ENCODE assay signal across 23 cellular contexts in the genomic region with DNA sequence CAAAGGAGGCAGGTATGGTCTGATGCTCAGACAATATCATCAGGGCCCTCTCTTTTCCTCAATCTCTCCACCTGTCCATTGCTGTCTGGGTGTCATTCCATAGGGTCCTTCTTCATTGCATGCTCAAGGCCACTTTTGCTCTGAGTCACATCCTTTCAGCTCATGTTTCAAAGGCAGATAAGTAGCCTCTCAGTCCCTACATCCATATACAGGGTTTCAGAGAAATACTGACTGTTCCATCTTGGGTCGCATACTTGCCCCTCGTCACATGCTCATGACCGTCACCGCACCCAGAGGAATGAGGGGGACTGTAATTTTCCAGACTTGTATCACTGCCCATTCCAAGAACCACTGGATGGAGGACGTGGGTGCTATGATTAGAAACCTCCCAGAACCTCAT.
"Had no signal": no experiment of that assay in that cellular context is flagged by ENCODE, and none has a peak within 500 bp of the region (broad histone marks: within the 10 kb centered on the region; RNA-seq: fewer than 3 reads in every experiment).

No MANE protein-coding gene starts in this region.

- H3K4me3 ChIP-seq: body of pancreas, gastroesophageal sphincter, heart right ventricle, mucosa of descending colon, pancreas, skin epidermis, stomach, suprapubic skin, tibial nerve had no signal

- H3K27ac ChIP-seq: body of pancreas, epithelial cell of prostate, gastroesophageal sphincter, heart right ventricle, pancreas, skin epidermis, stomach, suprapubic skin, tibial nerve had no signal

- ATAC-seq: activated naive CD8-positive, alpha-beta T cell treated with anti-CD3 and anti-CD28 coated beads, Interleukin-2, amount 50 U/mL, for 24 hours; body of pancreas; gastroesophageal sphincter; heart right ventricle; left colon; mucosa of descending colon; pancreas; right cardiac atrium; stimulated activated effector memory CD8-positive, alpha-beta T cell treated with anti-CD3 and anti-CD28 coated beads, Interleukin-12 subunit alpha, Interleukin-12 subunit beta, amount 100 ng/mL, for 72 hours had no signal

- H3K36me3 ChIP-seq: gastroesophageal sphincter, heart right ventricle, pancreas, stomach, suprapubic skin, tibial nerve had no signal

- DNase-seq: activated CD4-positive, alpha-beta memory T cell treated with anti-CD3 and anti-CD28 coated beads, Interleukin-2, amount 10 ng/mL, durations not matched to agents 7 days and 5 days; activated CD4-positive, alpha-beta T cell treated with anti-CD3 and anti-CD28 coated beads, Interleukin-2, amount 10 ng/mL, durations not matched to agents 24 days and 14 days; activated effector memory CD4-positive, alpha-beta T cell treated with anti-CD3 and anti-CD28 coated beads, Interleukin-2, amount 50 U/mL, for 16 hours; activated naive CD4-positive, alpha-beta T cell treated with anti-CD3 and anti-CD28 coated beads, Interleukin-2, amount 10 ng/mL, durations not matched to agents 7 days and 5 days; activated naive CD8-positive, alpha-beta T cell treated with anti-CD3 and anti-CD28 coated beads, Interleukin-2, amount 50 U/mL, for 24 hours; activated T-cell treated with anti-CD3 and anti-CD28 coated beads for 4 hours; body of pancreas; heart right ventricle; islet precursor cell; left colon; mesendoderm; mucosa of descending colon; nephron progenitor cell; pancreas; right cardiac atrium; stimulated activated CD4-positive, alpha-beta T cell treated with anti-CD3 and anti-CD28 coated beads, Interleukin-2, amount 100 ng/mL, for 24 hours; stomach had no signal

- H3K9me3 ChIP-seq: body of pancreas, gastroesophageal sphincter, mucosa of descending colon, pancreas, stomach, suprapubic skin, tibial nerve had no signal

- H3K27me3 ChIP-seq: body of pancreas, gastroesophageal sphincter, heart right ventricle, pancreas, stomach, suprapubic skin, tibial nerve had no signal

- H3K4me1 Mint-ChIP-seq: nephron progenitor cell had no signal

- H3K9me3 Mint-ChIP-seq: activated CD4-positive, alpha-beta T cell treated with anti-CD3 and anti-CD28 coated beads, Interleukin-2, amount 10 ng/mL, durations not matched to agents 24 days and 14 days; activated naive CD8-positive, alpha-beta T cell treated with anti-CD3 and anti-CD28 coated beads, Interleukin-2, amount 50 U/mL, for 24 hours; nephron progenitor cell; stimulated activated effector memory CD8-positive, alpha-beta T cell treated with anti-CD3 and anti-CD28 coated beads, Interleukin-12 subunit alpha, Interleukin-12 subunit beta, amount 100 ng/mL, for 72 hours had no signal

- H3K27me3 Mint-ChIP-seq: activated CD4-positive, alpha-beta T cell treated with anti-CD3 and anti-CD28 coated beads, Interleukin-2, amount 10 ng/mL, durations not matched to agents 24 days and 14 days; activated naive CD8-positive, alpha-beta T cell treated with anti-CD3 and anti-CD28 coated beads, Interleukin-2, amount 50 U/mL, for 24 hours had no signal

- H3K4me1 ChIP-seq: gastroesophageal sphincter, heart right ventricle, tibial nerve had no signal

- H3K27ac Mint-ChIP-seq: activated CD4-positive, alpha-beta memory T cell treated with anti-CD3 and anti-CD28 coated beads, Interleukin-2, amount 10 ng/mL, durations not matched to agents 7 days and 5 days; activated CD4-positive, alpha-beta T cell treated with anti-CD3 and anti-CD28 coated beads, Interleukin-2, amount 10 ng/mL, durations not matched to agents 24 days and 14 days; nephron progenitor cell; stimulated activated effector memory CD8-positive, alpha-beta T cell treated with anti-CD3 and anti-CD28 coated beads, Interleukin-12 subunit alpha, Interleukin-12 subunit beta, amount 100 ng/mL, for 72 hours had no signal

- H3K4me3 Mint-ChIP-seq: activated CD4-positive, alpha-beta memory T cell treated with anti-CD3 and anti-CD28 coated beads, Interleukin-2, amount 10 ng/mL, durations not matched to agents 7 days and 5 days; activated CD4-positive, alpha-beta T cell treated with anti-CD3 and anti-CD28 coated beads, Interleukin-2, amount 10 ng/mL, durations not matched to agents 24 days and 14 days; activated naive CD4-positive, alpha-beta T cell treated with anti-CD3 and anti-CD28 coated beads, Interleukin-2, amount 10 ng/mL, durations not matched to agents 7 days and 5 days; activated naive CD8-positive, alpha-beta T cell treated with anti-CD3 and anti-CD28 coated beads, Interleukin-2, amount 50 U/mL, for 24 hours; nephron progenitor cell; stimulated activated effector memory CD8-positive, alpha-beta T cell treated with anti-CD3 and anti-CD28 coated beads, Interleukin-12 subunit alpha, Interleukin-12 subunit beta, amount 100 ng/mL, for 72 hours had no signal
